Comparison of ENCODE assay signal across 15 cellular contexts in the genomic region with DNA sequence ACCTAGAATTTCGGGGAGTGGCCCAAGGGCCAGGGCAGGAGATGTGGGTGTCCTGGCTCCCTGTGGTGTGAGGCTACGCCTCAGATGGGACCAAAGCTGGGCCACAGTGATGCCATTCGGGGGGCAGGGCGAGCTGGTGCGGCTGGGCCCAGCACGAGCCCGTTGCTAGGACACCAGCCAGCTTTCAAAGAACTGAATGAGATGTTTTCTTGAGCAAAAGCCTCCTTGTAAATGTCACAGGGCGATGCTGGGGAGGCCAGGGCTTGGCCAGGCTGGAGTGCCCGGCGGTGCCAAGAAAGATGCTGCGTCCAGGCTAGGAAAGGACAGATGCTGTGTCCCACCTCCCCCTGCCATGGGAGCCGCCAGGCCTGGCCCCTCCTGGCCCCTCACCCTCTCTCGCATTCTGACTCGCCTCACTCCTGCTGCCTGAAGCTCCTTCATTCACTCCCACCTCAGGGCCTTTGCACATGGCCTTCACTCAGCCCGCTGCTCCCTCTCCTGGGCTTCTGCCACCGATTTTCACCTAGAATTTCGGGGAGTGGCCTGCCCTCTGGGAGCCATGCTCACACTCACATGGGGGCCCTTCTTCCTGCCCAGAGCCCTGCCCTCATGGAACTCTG. TPM values are rescaled to one million over a fixed set of nuclear protein-coding genes. Genes with fewer than 3 reads are reported as not detected.
DNase-seq lines count a peak whose midpoint lies in the region; ATAC-seq and TF ChIP-seq lines count a peak whose summit lies in the region.
"Had no signal": no experiment of that assay in that cellular context is flagged by ENCODE, and none has a peak within 500 bp of the region (broad histone marks: within the 10 kb centered on the region; RNA-seq: fewer than 3 reads in every experiment).

No MANE protein-coding gene starts in this region.

- H3K36me3 ChIP-seq in CD8-positive, alpha-beta memory T cell (ENCODE audit: insufficient read depth, low read length) = no peaks in the 10 kb centered on the region
- peaks cover 0 to 17% (median 4%) of the 10 kb centered on the region in 4 donors for H3K36me3 ChIP-seq in stomach
- H3K36me3 ChIP-seq: breast epithelium, right lobe of liver, suprapubic skin had no signal

- POLR2A ChIA-PET in CD8-positive, alpha-beta memory T cell (lab: Charles Lee) = no interaction called here
- POLR2A ChIA-PET in activated CD4-positive, alpha-beta memory T cell treated with anti-CD3 and anti-CD28 coated beads for 36 hours (lab: Charles Lee) = interaction anchor here (1.8 kb wide), 1 partner anchor 20 kb away, joined by 5 read pairs; no protein-coding TSS in a partner anchor

- no peaks in the 10 kb centered on the region for H3K9me3 ChIP-seq in CD8-positive, alpha-beta memory T cell (ENCODE audit: low read length)
- no peaks in the 10 kb centered on the region for H3K9me3 ChIP-seq in stomach
- H3K9me3 ChIP-seq: breast epithelium, right lobe of liver, suprapubic skin had no signal

- peak overlapping the region; percentile 65 to 92 (median 89) for H3K4me3 Mint-ChIP-seq in CD8-positive, alpha-beta memory T cell
- H3K4me3 Mint-ChIP-seq in activated CD4-positive, alpha-beta memory T cell treated with anti-CD3 and anti-CD28 coated beads for 36 hours = peak overlapping the region; percentile 20

- no peak for TF ChIP-seq POLR2A in stomach (IDR thresholded peaks at IDR 0.05)

- no peak for TF ChIP-seq CTCF in stomach (IDR thresholded peaks at IDR 0.05)

- CTCF ChIA-PET in CD8-positive, alpha-beta memory T cell (lab: Charles Lee) = interaction anchor here (0.8 to 5.8 kb wide), 2 partner anchors 12 to 48 kb away, joined by 3 to 23 read pairs; no protein-coding TSS in a partner anchor
- CTCF ChIA-PET in activated CD4-positive, alpha-beta memory T cell treated with anti-CD3 and anti-CD28 coated beads for 36 hours (lab: Charles Lee) = interaction anchor here (0.7 kb wide), 1 partner anchor 119 kb away, joined by 3 read pairs; no protein-coding TSS in a partner anchor

- peak overlapping the region; percentile 40 for H3K27ac ChIP-seq in CD8-positive, alpha-beta memory T cell (ENCODE audit: low read depth, low read length)
- peak overlapping the region in 1 of 5 donors; percentile 24 for H3K27ac ChIP-seq in stomach
- H3K27ac ChIP-seq: breast epithelium, right lobe of liver, suprapubic skin had no signal

- no peaks in the 10 kb centered on the region for H3K36me3 Mint-ChIP-seq in CD8-positive, alpha-beta memory T cell
- H3K36me3 Mint-ChIP-seq in activated CD4-positive, alpha-beta memory T cell treated with anti-CD3 and anti-CD28 coated beads for 36 hours = no peaks in the 10 kb centered on the region

- TF ChIP-seq EP300 in stomach (IDR thresholded peaks at IDR 0.05) = no peak

- peak overlapping the region; percentile 83 to 100 (median 94) for H3K27ac Mint-ChIP-seq in CD8-positive, alpha-beta memory T cell
- peak overlapping the region; percentile 43 for H3K27ac Mint-ChIP-seq in activated CD4-positive, alpha-beta memory T cell treated with anti-CD3 and anti-CD28 coated beads for 36 hours

- peak in 1 of 5 donors; percentile 43 for DNase-seq in CD8-positive, alpha-beta memory T cell
- DNase-seq in activated CD4-positive, alpha-beta memory T cell treated with anti-CD3 and anti-CD28 coated beads for 36 hours = no peak
- peak; percentile 96 for DNase-seq in globus pallidus (ENCODE audit: low spot score)
- DNase-seq in posterior cingulate gyrus = peak; percentile 64 to 96 (median 76)
- no peak for DNase-seq in Right ventricle myocardium superior
- DNase-seq in stomach = no peak
- DNase-seq: Calu3, mesenchymal stem cell, NCI-H1092, NCI-H446 treated with DMSO at 0.1 percent for 48 hours, right lobe of liver, RPMI8226 had no signal

- intact Hi-C loops in activated CD4-positive, alpha-beta memory T cell treated with anti-CD3 and anti-CD28 coated beads for 36 hours (cut with micrococcal nuclease) = no loop called here
- intact Hi-C loops in posterior cingulate gyrus (cut with DNase I) = loop anchor here (1.0 kb wide), 1 partner anchor 12 kb away; no protein-coding TSS in a partner anchor
- intact Hi-C loops in Right ventricle myocardium superior (cut with DNase I) = no loop called here
- intact Hi-C loops in stomach (cut with DNase I; ENCODE audit: low total_unique reads) = no loop called here

- H3K9me3 Mint-ChIP-seq in CD8-positive, alpha-beta memory T cell = no peaks in the 10 kb centered on the region
- no peaks in the 10 kb centered on the region for H3K9me3 Mint-ChIP-seq in activated CD4-positive, alpha-beta memory T cell treated with anti-CD3 and anti-CD28 coated beads for 36 hours

- ATAC-seq in GM18868 (IDR thresholded peaks at IDR 0.05; ENCODE audit: unreplicated experiment) = no peak
- ATAC-seq in Right ventricle myocardium superior (ENCODE audit: poor library complexity) = no peak

- peaks cover 88 to 99% (median 92%) of the 10 kb centered on the region in 3 donors for H3K4me1 Mint-ChIP-seq in CD8-positive, alpha-beta memory T cell
- peaks cover 79% of the 10 kb centered on the region for H3K4me1 Mint-ChIP-seq in activated CD4-positive, alpha-beta memory T cell treated with anti-CD3 and anti-CD28 coated beads for 36 hours (ENCODE audit: low read depth)

- H3K4me1 ChIP-seq in CD8-positive, alpha-beta memory T cell (ENCODE audit: insufficient read depth, low read length) = peaks cover 92% of the 10 kb centered on the region
- no peaks in the 10 kb centered on the region for H3K4me1 ChIP-seq in stomach
- H3K4me1 ChIP-seq: breast epithelium, right lobe of liver, suprapubic skin had no signal

- 81 to 86% (median 83%) methylated on average over 17 of the region's 17 CpGs for WGBS in stomach, 5 donors

- no peaks in the 10 kb centered on the region for H3K27me3 ChIP-seq in CD8-positive, alpha-beta memory T cell (ENCODE audit: insufficient read depth, low read length, poor library complexity, severe bottlenecking)
- H3K27me3 ChIP-seq in stomach = no peaks in the 10 kb centered on the region
- H3K27me3 ChIP-seq: breast epithelium, right lobe of liver, suprapubic skin had no signal

- H3K4me3 ChIP-seq in CD8-positive, alpha-beta memory T cell (ENCODE audit: low read length) = no peak overlapping the region
- H3K4me3 ChIP-seq in stomach = no peak overlapping the region
- H3K4me3 ChIP-seq: breast epithelium, right lobe of liver, suprapubic skin had no signal

- H3K27me3 Mint-ChIP-seq in CD8-positive, alpha-beta memory T cell = no peaks in the 10 kb centered on the region
- no peaks in the 10 kb centered on the region for H3K27me3 Mint-ChIP-seq in activated CD4-positive, alpha-beta memory T cell treated with anti-CD3 and anti-CD28 coated beads for 36 hours

RNA-seq across cellular contexts. Expression of gene CPNE2, which starts 39.1 kb away (rescaled TPM):
- total RNA-seq in CD8-positive, alpha-beta memory T cell = 1 to 10 TPM; 9.4 TPM
- polyA plus RNA-seq in CD8-positive, alpha-beta memory T cell = 90.4 TPM
- 1 to 10 TPM; 7.3 to 8.1 TPM for total RNA-seq in activated CD4-positive, alpha-beta memory T cell treated with anti-CD3 and anti-CD28 coated beads for 36 hours
- total RNA-seq in Right ventricle myocardium superior (13.3 TPM), stomach (10 to 100 TPM in 4 of 5 donors, 1 to 10 TPM in 1; 8.7 to 55.4 (median 27.4) TPM)
- 10 to 100 TPM; 10.7 to 31.8 (median 24.8) TPM for polyA plus RNA-seq in stomach

RNA-seq across cellular contexts. Expression of gene PSME3IP1, which starts 54.4 kb away (rescaled TPM):
- 100 to 1,000 TPM; 103 to 111 TPM for total RNA-seq in CD8-positive, alpha-beta memory T cell
- polyA plus RNA-seq in CD8-positive, alpha-beta memory T cell = 62.3 TPM
- total RNA-seq in activated CD4-positive, alpha-beta memory T cell treated with anti-CD3 and anti-CD28 coated beads for 36 hours = 100 to 1,000 TPM; 101 to 102 TPM
- 54.8 TPM for total RNA-seq in Right ventricle myocardium superior
- total RNA-seq in stomach = 100 to 1,000 TPM in 1 of 5 donors, 10 to 100 TPM in 4; 52.7 to 104 (median 91.0) TPM
- polyA plus RNA-seq in stomach = 10 to 100 TPM; 37.4 to 64.3 (median 51.5) TPM

RNA-seq across cellular contexts. Expression of gene RSPRY1, which starts 54.7 kb away (rescaled TPM):
- 10 to 100 TPM; 33.3 to 36.6 TPM for total RNA-seq in CD8-positive, alpha-beta memory T cell
- 41.0 TPM for polyA plus RNA-seq in CD8-positive, alpha-beta memory T cell
- total RNA-seq in activated CD4-positive, alpha-beta memory T cell treated with anti-CD3 and anti-CD28 coated beads for 36 hours = 10 to 100 TPM; 31.5 to 33.3 TPM
- total RNA-seq in Right ventricle myocardium superior (13.4 TPM), stomach (100 to 1,000 TPM in 1 of 5 donors, 10 to 100 TPM in 3, 1 to 10 TPM in 1; 5.5 to 110 (median 46.2) TPM)
- polyA plus RNA-seq in stomach = 10 to 100 TPM in 1 of 3 donors, 1 to 10 TPM in 2; 8.6 to 13.7 (median 8.8) TPM

Comparison
In these comparisons a context has a peak if more than half of its experiments do, and no peak if none do; other contexts are left out.
1. DNase-seq: peak in globus pallidus (single experiment) and posterior cingulate gyrus (10 of 10); none in activated CD4-positive, alpha-beta memory T cell treated with anti-CD3 and anti-CD28 coated beads for 36 hours (single experiment), Right ventricle myocardium superior (single experiment) and stomach (single experiment).